Comparison of ENCODE assay signal across 23 cellular contexts in the genomic region with DNA sequence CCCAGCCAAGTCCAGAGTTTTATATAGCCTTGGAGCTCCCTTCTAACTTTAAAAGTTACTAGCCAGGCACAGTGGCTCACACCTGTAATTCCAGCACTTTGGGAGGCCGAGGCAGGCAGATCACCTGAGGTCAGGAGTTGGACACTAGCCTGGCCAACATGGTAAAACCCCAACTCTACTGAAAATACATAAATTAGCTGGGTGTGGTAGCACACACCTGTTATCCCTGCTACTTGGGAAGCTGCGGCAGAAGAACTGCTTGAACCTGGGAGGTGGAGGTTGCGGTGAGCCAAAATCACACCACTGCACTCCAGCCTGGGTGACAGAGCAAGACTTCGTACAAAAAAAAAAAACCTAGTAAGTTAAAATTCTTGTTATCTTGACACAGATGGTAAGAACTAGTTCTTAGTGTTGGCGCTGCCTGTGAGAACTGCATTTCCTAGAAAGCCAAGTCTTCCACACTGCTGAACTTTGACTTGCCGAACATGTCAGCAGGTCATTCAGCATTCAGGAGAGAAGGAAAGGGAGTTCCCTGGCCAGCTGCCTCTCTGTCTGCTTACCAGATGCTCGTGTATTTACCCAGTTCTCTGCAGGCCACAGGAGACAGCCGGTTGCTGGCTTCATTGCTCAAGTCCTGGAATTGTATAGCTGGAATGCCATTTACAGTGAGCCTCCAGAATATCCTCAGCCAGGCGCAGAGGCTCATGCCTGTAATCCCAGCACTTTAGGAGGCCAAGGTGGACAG. TPM values are rescaled to one million over a fixed set of nuclear protein-coding genes. Genes with fewer than 3 reads are reported as not detected.
A peak's percentile ranks its signal among the peaks of the same experiment; 100 is the strongest.
DNase-seq lines count a peak whose midpoint lies in the region; ATAC-seq, FAIRE-seq and TF ChIP-seq lines count a peak whose summit lies in the region.
"Not testable (repeated sequence)": the region's sequence is repeated elsewhere in the genome, so short reads cannot be mapped to it uniquely, and the experiment has no call there.
"Had no signal": no experiment of that assay in that cellular context is flagged by ENCODE, and none has a peak within 500 bp of the region (broad histone marks: within the 10 kb centered on the region; RNA-seq: fewer than 3 reads in every experiment).

No MANE protein-coding gene starts in this region.

- H3K27ac ChIP-seq in small intestine (ENCODE audit: low read depth in 1 of 2, low read length in 1 of 2) = not testable (repeated sequence)

- FAIRE-seq in small intestine (lab: Jason Lieb, UNC) = not testable (repeated sequence)

- not testable (repeated sequence) for H3K4me3 ChIP-seq in cardiac fibroblast (replicated peaks in 1 of 2; ENCODE audit: low read depth in 2 of 2, low read length in 2 of 2); fibroblast of the aortic adventitia (ENCODE audit: low read depth, low read length); small intestine (ENCODE audit: low read depth in 1 of 2, low read length in 2 of 2)

- H3K36me3 ChIP-seq in small intestine (ENCODE audit: control insufficient read depth in 2 of 2, insufficient read depth in 2 of 2, low read length in 2 of 2) = not testable (repeated sequence)

- DNase-seq in AG20443 (ENCODE audit: low spot score) (peak; percentile 51), GM04503 (ENCODE audit: low read depth) (peak; percentile 37), NCI-H1694 (lab: John Stamatoyannopoulos, UW) (peak; percentile 55), NCI-H82 (lab: John Stamatoyannopoulos, UW) (peak; percentile 72), cardiac fibroblast (ENCODE audit: low read depth in 2 of 2) (peak; percentile 14 to 56), fibroblast of the aortic adventitia (ENCODE audit: low read depth) (peak; percentile 23), left lobe of liver (ENCODE audit: low spot score) (peak; percentile 72), small intestine (peak; percentile 72)

- not testable (repeated sequence) for H3K27me3 ChIP-seq in small intestine (ENCODE audit: control insufficient read depth in 2 of 2, insufficient read depth in 2 of 2, low read length in 2 of 2)

- TF ChIP-seq CTCF in cardiac fibroblast (IDR thresholded peaks at IDR 0.05; ENCODE audit: low read depth, low read length); fibroblast of the aortic adventitia (IDR thresholded peaks at IDR 0.05; ENCODE audit: insufficient read depth, low read length): not testable (repeated sequence)

- not testable (repeated sequence) for H3K4me1 ChIP-seq in small intestine (ENCODE audit: control insufficient read depth in 2 of 2, insufficient read depth in 1 of 2, low read depth in 1 of 2, low read length in 1 of 2)

- 15 to 61% (median 40%) methylated on average over 8 to 9 of the region's 9 CpGs for WGBS in small intestine, 3 donors

- not testable (repeated sequence) for H3K9me3 ChIP-seq in small intestine (ENCODE audit: control insufficient read depth, low read depth)

- ATAC-seq in left lobe of liver = peak; percentile 98

RNA-seq across cellular contexts. Expression of a gene that starts 40.3 kb away (rescaled TPM):
- total RNA-seq in fibroblast of the aortic adventitia (ENCODE audit: low replicate concordance) = 0.09 TPM in 1 of 2 replicates, not detected in the other
- not detected for total RNA-seq in left lobe of liver
- not detected for polyA plus RNA-seq in small intestine
- total RNA-seq: activated CD8-positive, alpha-beta T cell treated with anti-CD3 and anti-CD28 coated beads, Interleukin-2, amount 10 ng/mL, durations not matched to agents 7 days and 5 days; activated naive CD4-positive, alpha-beta T cell treated with anti-CD3 and anti-CD28 coated beads for 36 hours; adrenal gland; Daoy; dermis microvascular lymphatic vessel endothelial cell; esophagus squamous epithelium; HFFc6; lung; natural killer cell treated with Interleukin-12 subunit alpha and Interleukin-12 subunit beta and Interleukin-15 and Interleukin-18, amount 100 ng/mL, for 72 hours; occipital lobe; prostate gland; sigmoid colon; SK-MEL-5 had no signal
- polyA plus RNA-seq: adrenal gland, CD14-positive monocyte, keratinocyte, lung, sigmoid colon had no signal

RNA-seq across cellular contexts. Expression of a gene that starts 55.7 kb away (rescaled TPM):
- total RNA-seq in fibroblast of the aortic adventitia (ENCODE audit: low replicate concordance) (5.3 TPM in 1 of 2 replicates, not detected in the other), left lobe of liver (13.7 TPM)
- polyA plus RNA-seq in small intestine = not detected
- total RNA-seq: activated CD8-positive, alpha-beta T cell treated with anti-CD3 and anti-CD28 coated beads, Interleukin-2, amount 10 ng/mL, durations not matched to agents 7 days and 5 days; activated naive CD4-positive, alpha-beta T cell treated with anti-CD3 and anti-CD28 coated beads for 36 hours; dermis microvascular lymphatic vessel endothelial cell; esophagus squamous epithelium; HFFc6; lung; natural killer cell treated with Interleukin-12 subunit alpha and Interleukin-12 subunit beta and Interleukin-15 and Interleukin-18, amount 100 ng/mL, for 72 hours; prostate gland; sigmoid colon; SK-MEL-5 had no signal
- polyA plus RNA-seq: CD14-positive monocyte, keratinocyte, sigmoid colon had no signal
